Comparison of ENCODE assay signal across 1 cellular context in genomic region chr2:73212098-73212447, GRCh38.
TF ChIP-seq lines count a peak whose summit lies in the region.

No MANE protein-coding gene starts in this region.

TF ChIP-seq in HepG2, 621 proteins besides CTCF, POLR2A, EP300 and RAD21 (continued from another document):
- TF ChIP-seq NFAT5 (CRISPR knock-in tag; IDR thresholded peaks at IDR 0.05) = no peak
- no peak for TF ChIP-seq ZNF18 (CRISPR knock-in tag; IDR thresholded peaks at IDR 0.05; ENCODE audit: insufficient replicate concordance)
- no peak for TF ChIP-seq ZNF639 (CRISPR knock-in tag; conservative IDR thresholded peaks at IDR 0.05)
- no peak for TF ChIP-seq THRA (CRISPR knock-in tag; IDR thresholded peaks at IDR 0.05; ENCODE audit: borderline replicate concordance)
- TF ChIP-seq ZNF558 (CRISPR knock-in tag; IDR thresholded peaks at IDR 0.05; ENCODE audit: borderline replicate concordance) = no peak
